7 cellular contexts compared by ENCODE assay signal in genomic region chr20:63538204-63539091, GRCh38. TPM values are rescaled to one million over a fixed set of nuclear protein-coding genes. Genes with fewer than 3 reads are reported as not detected.
DNase-seq lines count a peak whose midpoint lies in the region; ATAC-seq and TF ChIP-seq lines count a peak whose summit lies in the region.
"Had no signal": no experiment of that assay in that cellular context is flagged by ENCODE, and none has a peak within 500 bp of the region (broad histone marks: within the 10 kb centered on the region; RNA-seq: fewer than 3 reads in every experiment).

No MANE protein-coding gene starts in this region.

- H3K9me2 ChIP-seq in GM23248 (ENCODE audit: insufficient read depth) = no peaks in the 10 kb centered on the region
- H3K9me2 ChIP-seq in PC-9 (ENCODE audit: insufficient read depth) = no peaks in the 10 kb centered on the region

- no peaks in the 10 kb centered on the region for H3K4me1 ChIP-seq in GM23248 (ENCODE audit: insufficient read depth)
- H3K4me1 ChIP-seq in PC-9 (replicated peaks; ENCODE audit: insufficient read depth) = peaks cover 59% of the 10 kb centered on the region
- H3K4me1 ChIP-seq in upper lobe of right lung = peaks cover 20% of the 10 kb centered on the region

- H3K27ac ChIP-seq in GM23248 (no peak overlapping the region), PC-9 (peak overlapping the region; percentile 90), upper lobe of right lung (peak overlapping the region; percentile 87)

- TF ChIP-seq CTCF in PC-9 (conservative IDR thresholded peaks at IDR 0.05) (peak; percentile 67; the same call in 1 of the 2 replicates), fibroblast of villous mesenchyme (IDR thresholded peaks at IDR 0.05; ENCODE audit: insufficient read depth, low read depth, low read length) (no peak), upper lobe of right lung (IDR thresholded peaks at IDR 0.05) (peak; percentile 26)

- intact Hi-C loops in PC-9 (cut with micrococcal nuclease; ENCODE audit: unreplicated experiment) = loop anchor here (1.0 to 5.0 kb wide), 11 partner anchors 15 to 582 kb away; partner anchors contain the start of genes ARFRP1 and UCKL1
- intact Hi-C loops in upper lobe of right lung (cut with DNase I) = loop anchor here (5.0 kb wide), 1 partner anchor 434 kb away; no protein-coding TSS in a partner anchor

- CTCF ChIA-PET in PC-9 (lab: Charles Lee) = interaction anchor here (0.6 to 3.0 kb wide), 24 partner anchors 14 to 581 kb away, joined by 3 to 43 read pairs (median 4); partner anchors contain the start of genes HELZ2, PRPF6, RTEL1 and SAMD10

- DNase-seq in GM23248 = no peak
- peak; percentile 97 to 98 for DNase-seq in PC-9
- no peak for DNase-seq in fibroblast of villous mesenchyme (ENCODE audit: low read depth)
- DNase-seq in upper lobe of right lung = peak; percentile 89
- DNase-seq in activated gamma-delta T cell treated with Interleukin-2 at 50 U/mL for 16 hours = no peak

- H2AFZ ChIP-seq in GM23248 (peak overlapping the region; percentile 72; the same call in 1 of the 2 replicates), PC-9 (no peak overlapping the region)

- POLR2A ChIA-PET in PC-9 (lab: Charles Lee; ENCODE audit: unreplicated experiment) = interaction anchor here (0.5 to 1.8 kb wide), 10 partner anchors 13 to 1179 kb away, joined by 3 to 36 read pairs (median 4); partner anchors contain the start of genes DNAJC5, PPDPF and TPD52L2

- BruUV-seq in PC-9 (replicated peaks; lab: Mats Ljungman, UMichigan) = no TSS peak

- ATAC-seq in upper lobe of right lung (peak; percentile 7), GM19463 (IDR thresholded peaks at IDR 0.05; ENCODE audit: unreplicated experiment) (no peak)

- H3K27me3 ChIP-seq in GM23248 (replicated peaks; ENCODE audit: insufficient read depth) (no peaks in the 10 kb centered on the region), PC-9 (ENCODE audit: insufficient read depth, low read depth) (no peaks in the 10 kb centered on the region), upper lobe of right lung (no peaks in the 10 kb centered on the region)

- no peaks in the 10 kb centered on the region for H3F3A ChIP-seq in GM23248 (ENCODE audit: insufficient read depth)
- H3F3A ChIP-seq in PC-9 (ENCODE audit: insufficient read depth, low read depth) = peaks cover 27% of the 10 kb centered on the region; the same call in 1 of the 2 replicates

- H3K36me3 ChIP-seq in GM23248 (ENCODE audit: low read depth) = no peaks in the 10 kb centered on the region
- no peaks in the 10 kb centered on the region for H3K36me3 ChIP-seq in PC-9 (ENCODE audit: low read depth)
- H3K36me3 ChIP-seq in upper lobe of right lung = no peaks in the 10 kb centered on the region

- WGBS in GM23248 (ENCODE audit: low coverage in 1 of 2, low lambda C conversion rate in 2 of 2, missing lambda C conversion rate in 2 of 2), 2 experiments = 54 to 68% methylated on average over 13 to 26 of the region's 27 CpGs

- H3K9me3 ChIP-seq in GM23248 (ENCODE audit: low read depth) (no peaks in the 10 kb centered on the region), PC-9 (ENCODE audit: insufficient read depth, low read depth) (no peaks in the 10 kb centered on the region), upper lobe of right lung (no peaks in the 10 kb centered on the region)

- in situ Hi-C loops in GM23248 (cut with MboI) = no loop called here

- no peak overlapping the region for H3K9ac ChIP-seq in GM23248

- H3K79me2 ChIP-seq in GM23248 (ENCODE audit: insufficient read depth) (no peaks in the 10 kb centered on the region), PC-9 (ENCODE audit: low read depth) (peaks cover 6% of the 10 kb centered on the region; the same call in 1 of the 2 replicates)

- H3K4me3 ChIP-seq in GM23248 = peak overlapping the region; percentile 22; the same call in 1 of the 2 replicates
- peak overlapping the region; percentile 66 for H3K4me3 ChIP-seq in PC-9
- H3K4me3 ChIP-seq in fibroblast of villous mesenchyme (ENCODE audit: low read depth, low read length) = peak overlapping the region; percentile 47
- peak overlapping the region; percentile 51 for H3K4me3 ChIP-seq in upper lobe of right lung

- peak overlapping the region; percentile 17 for H3K4me2 ChIP-seq in GM23248 (ENCODE audit: unreplicated experiment)
- peak overlapping the region; percentile 97 for H3K4me2 ChIP-seq in PC-9

- H4K20me1 ChIP-seq in GM23248 (ENCODE audit: insufficient read depth) (no peaks in the 10 kb centered on the region), PC-9 (ENCODE audit: insufficient read depth) (no peaks in the 10 kb centered on the region)

RNA-seq across cellular contexts. Expression of gene PTK6, which starts 1.3 kb away (rescaled TPM):
- 0.13 TPM in 1 of 2 replicates, not detected in the other for total RNA-seq in GM23248 (2014; rRNA removed; shearing (Covaris generic))
- polyA plus RNA-seq in GM23248 (2016; fragmentation: Nextera tagmentation; extraction: Ambion mirVana) = 0.06 TPM in 1 of 2 replicates, not detected in the other
- total RNA-seq in PC-9 (2021) (12.9 and 13.3 TPM in 2 replicates), fibroblast of villous mesenchyme (under 0.01 TPM in 2 replicates), upper lobe of right lung (4.9 TPM)

RNA-seq across cellular contexts. Expression of gene SRMS, which starts 9.1 kb away (rescaled TPM):
- not detected in 2 replicates for total RNA-seq in GM23248 (2014; rRNA removed; shearing (Covaris generic))
- polyA plus RNA-seq in GM23248 (2016; fragmentation: Nextera tagmentation; extraction: Ambion mirVana) = not detected in 2 replicates
- total RNA-seq in PC-9 (2021) (1.2 TPM in 2 replicates), fibroblast of villous mesenchyme (not detected in 2 replicates), upper lobe of right lung (not detected)
- total RNA-seq: activated CD8-positive, alpha-beta memory T cell treated with anti-CD3 and anti-CD28 coated beads for 36 hours had no signal

RNA-seq across cellular contexts. Expression of gene FNDC11, which starts 15.5 kb away (rescaled TPM):
- total RNA-seq in GM23248 (2014; rRNA removed; shearing (Covaris generic)) = 0.65 TPM in 1 of 2 replicates, not detected in the other
- 0.15 and 0.37 TPM in 2 replicates for polyA plus RNA-seq in GM23248 (2016; fragmentation: Nextera tagmentation; extraction: Ambion mirVana)
- 7.7 and 10.6 TPM in 2 replicates for total RNA-seq in PC-9 (2021)
- 0.86 and 0.97 TPM in 2 replicates for total RNA-seq in fibroblast of villous mesenchyme
- 0.32 TPM for total RNA-seq in upper lobe of right lung

RNA-seq across cellular contexts. Expression of gene PPDPF, which starts 17.9 kb away (rescaled TPM):
- total RNA-seq in GM23248 (2014; rRNA removed; shearing (Covaris generic)) = 132 and 236 TPM in 2 replicates
- polyA plus RNA-seq in GM23248 (2016; fragmentation: Nextera tagmentation; extraction: Ambion mirVana) = 170 and 171 TPM in 2 replicates
- total RNA-seq in PC-9 (2021) (243 and 253 TPM in 2 replicates), fibroblast of villous mesenchyme (38.4 and 78.0 TPM in 2 replicates), upper lobe of right lung (355 TPM)

RNA-seq across cellular contexts. Expression of gene HELZ2, which starts 35.6 kb away (rescaled TPM):
- total RNA-seq in GM23248 (2014; rRNA removed; shearing (Covaris generic)) = 17.5 and 25.2 TPM in 2 replicates
- polyA plus RNA-seq in GM23248 (2016; fragmentation: Nextera tagmentation; extraction: Ambion mirVana) = 3.0 and 3.7 TPM in 2 replicates
- total RNA-seq in PC-9 (2021) = 33.7 and 52.6 TPM in 2 replicates
- total RNA-seq in fibroblast of villous mesenchyme = 29.0 and 46.6 TPM in 2 replicates
- 53.3 TPM for total RNA-seq in upper lobe of right lung

Comparison
In these comparisons a context has a peak if more than half of its experiments do, and no peak if none do; other contexts are left out.
1. DNase-seq: peak in PC-9 (2 of 2) and upper lobe of right lung (single experiment); none in GM23248 (single experiment), fibroblast of villous mesenchyme (single experiment) and activated gamma-delta T cell treated with Interleukin-2 at 50 U/mL for 16 hours (single experiment).
2. Peak in every context shown above with its lines, with median percentiles within 50 percentile points of each other: H3K4me3 ChIP-seq.